15 cellular contexts compared by ENCODE assay signal in genomic region chr16:5036228-5037156, GRCh38. TPM values are rescaled to one million over a fixed set of nuclear protein-coding genes. Genes with fewer than 3 reads are reported as not detected.
DNase-seq lines count a peak whose midpoint lies in the region; ATAC-seq and TF ChIP-seq lines count a peak whose summit lies in the region.
"Had no signal": no experiment of that assay in that cellular context is flagged by ENCODE, and none has a peak within 500 bp of the region (broad histone marks: within the 10 kb centered on the region; RNA-seq: fewer than 3 reads in every experiment).

No MANE protein-coding gene starts in this region.

- no peaks in the 10 kb centered on the region for H3K36me3 ChIP-seq in body of pancreas (replicated peaks in 1 of 2; ENCODE audit: insufficient read depth in 1 of 2, low read depth in 2 of 2)
- H3K36me3 ChIP-seq in aorta (ENCODE audit: control insufficient read depth in 1 of 2, insufficient read depth in 2 of 2, low read length in 1 of 2) = no peaks in the 10 kb centered on the region
- H3K36me3 ChIP-seq: upper lobe of left lung had no signal

- no peak overlapping the region for H3K27ac Mint-ChIP-seq in activated naive CD4-positive, alpha-beta T cell treated with anti-CD3 and anti-CD28 coated beads, Interleukin-2, amount 50 U/mL, for 72 hours

- H3K4me1 ChIP-seq in body of pancreas (peaks cover 39% of the 10 kb centered on the region), aorta (ENCODE audit: control insufficient read depth in 1 of 2, insufficient read depth in 2 of 2, low read length in 2 of 2) (no peaks in the 10 kb centered on the region)

- ATAC-seq in Right ventricle myocardium superior (ENCODE audit: poor library complexity) (no peak), body of pancreas (no peak), aorta (ENCODE audit: low FRiP score) (no peak)
- no peak for ATAC-seq in activated naive CD4-positive, alpha-beta T cell treated with anti-CD3 and anti-CD28 coated beads, Interleukin-2, amount 50 U/mL, for 72 hours
- ATAC-seq: esophagus mucosa had no signal

- TF ChIP-seq POLR2A in body of pancreas (IDR thresholded peaks at IDR 0.05) = no peak

- 50 to 52% methylated on average over 12 of the region's 12 CpGs for WGBS in body of pancreas, 2 donors
- 30 to 33% methylated on average over 12 of the region's 12 CpGs for WGBS in aorta, 2 donors

- no peaks in the 10 kb centered on the region for H3K36me3 Mint-ChIP-seq in activated naive CD4-positive, alpha-beta T cell treated with anti-CD3 and anti-CD28 coated beads, Interleukin-2, amount 50 U/mL, for 72 hours

- DNase-seq in Right ventricle myocardium superior = peak; percentile 14
- DNase-seq in cardiac septum (ENCODE audit: low spot score) = no peak
- DNase-seq in body of pancreas = peak in 2 of 4 donors; percentile 10 to 24
- DNase-seq in aorta = peak; percentile 21 to 23
- DNase-seq in activated naive CD4-positive, alpha-beta T cell treated with anti-CD3 and anti-CD28 coated beads, Interleukin-2, amount 50 U/mL, for 72 hours (ENCODE audit: low spot score in 2 of 2) = no peak
- no peak for DNase-seq in NCI-H187 treated with DMSO at 0.1 percent for 48 hours (lab: John Stamatoyannopoulos, UW)
- no peak for DNase-seq in dermis blood vessel endothelial cell
- DNase-seq: NCI-H1436 treated with DMSO at 0.1 percent for 48 hours, upper lobe of left lung had no signal

- no peaks in the 10 kb centered on the region for H3K9me3 Mint-ChIP-seq in activated naive CD4-positive, alpha-beta T cell treated with anti-CD3 and anti-CD28 coated beads, Interleukin-2, amount 50 U/mL, for 72 hours

- intact Hi-C loops in Right ventricle myocardium superior (cut with DNase I) (no loop called here), cardiac septum (cut with DNase I) (no loop called here), body of pancreas (cut with DNase I) (no loop called here), aorta (cut with DNase I) (no loop called here)

- peak overlapping the region in 3 of 4 donors; percentile 77 to 84 (median 80) for H3K27ac ChIP-seq in body of pancreas
- peak overlapping the region; percentile 56 for H3K27ac ChIP-seq in layer of hippocampus (ENCODE audit: low read depth, low read length)
- H3K27ac ChIP-seq in aorta (ENCODE audit: low read depth in 1 of 2, low read length in 2 of 2) = no peak overlapping the region
- H3K27ac ChIP-seq: SK-N-MC, upper lobe of left lung had no signal

- H3K9me3 ChIP-seq in body of pancreas (no peaks in the 10 kb centered on the region), aorta (ENCODE audit: control insufficient read depth, low read length) (no peaks in the 10 kb centered on the region)
- H3K9me3 ChIP-seq: upper lobe of left lung had no signal

- H3K27me3 ChIP-seq in body of pancreas (no peaks in the 10 kb centered on the region), layer of hippocampus (ENCODE audit: control insufficient read depth, insufficient read depth, low read length) (no peaks in the 10 kb centered on the region), aorta (ENCODE audit: control insufficient read depth in 1 of 2, insufficient read depth in 2 of 2, low read length in 1 of 2) (no peaks in the 10 kb centered on the region)
- H3K27me3 ChIP-seq: upper lobe of left lung had no signal

- H3K4me3 ChIP-seq in body of pancreas (no peak overlapping the region), aorta (ENCODE audit: low read length in 2 of 2) (no peak overlapping the region)
- H3K4me3 ChIP-seq: SK-N-MC, upper lobe of left lung had no signal

- no peak for TF ChIP-seq CTCF in body of pancreas (IDR thresholded peaks at IDR 0.05)

RNA-seq across cellular contexts. Expression of gene NAGPA, which starts 2.8 kb away (rescaled TPM):
- 7.1 TPM for total RNA-seq in Right ventricle myocardium superior
- total RNA-seq in cardiac septum = 5.5 TPM
- total RNA-seq in body of pancreas = 10 to 100 TPM in 1 of 2 donors, 1 to 10 TPM in 1; 7.9 to 24.6 TPM
- total RNA-seq in aorta = 10 to 100 TPM in 1 of 2 donors, 1 to 10 TPM in 1; 5.4 to 10.9 TPM
- polyA plus RNA-seq in aorta = 1 to 10 TPM; 4.0 to 9.7 TPM
- total RNA-seq in activated naive CD4-positive, alpha-beta T cell treated with anti-CD3 and anti-CD28 coated beads, Interleukin-2, amount 50 U/mL, for 72 hours = 10 to 100 TPM in 1 of 2 donors, 1 to 10 TPM in 1; 7.1 to 11.2 TPM
- total RNA-seq in dermis blood vessel endothelial cell = 34.8 and 35.9 TPM in 2 replicates

RNA-seq across cellular contexts. Expression of gene C16orf89, which starts 29.3 kb away (rescaled TPM):
- 6.1 TPM for total RNA-seq in Right ventricle myocardium superior
- 8.9 TPM for total RNA-seq in cardiac septum
- 10 to 100 TPM in 1 of 2 donors, 1 to 10 TPM in 1; 2.6 to 17.1 TPM for total RNA-seq in body of pancreas
- total RNA-seq in aorta = 10 to 100 TPM; 13.3 to 31.6 TPM
- 1 to 10 TPM; 1.9 to 4.0 TPM for polyA plus RNA-seq in aorta
- total RNA-seq in activated naive CD4-positive, alpha-beta T cell treated with anti-CD3 and anti-CD28 coated beads, Interleukin-2, amount 50 U/mL, for 72 hours = not detected
- total RNA-seq in dermis blood vessel endothelial cell = not detected in 2 replicates
- total RNA-seq: activated CD8-positive, alpha-beta memory T cell treated with anti-CD3 and anti-CD28 coated beads for 36 hours; mononuclear cell; pulmonary artery endothelial cell had no signal

RNA-seq across cellular contexts. Expression of gene ALG1, which starts 35.2 kb away (rescaled TPM):
- 8.5 TPM for total RNA-seq in Right ventricle myocardium superior
- total RNA-seq in cardiac septum = 8.0 TPM
- total RNA-seq in body of pancreas = 10 to 100 TPM; 20.2 to 26.0 TPM
- total RNA-seq in aorta = 10 to 100 TPM in 1 of 2 donors, 1 to 10 TPM in 1; 9.5 to 15.6 TPM
- polyA plus RNA-seq in aorta = 1 to 10 TPM; 1.9 to 9.5 TPM
- 10 to 100 TPM; 11.0 to 20.8 TPM for total RNA-seq in activated naive CD4-positive, alpha-beta T cell treated with anti-CD3 and anti-CD28 coated beads, Interleukin-2, amount 50 U/mL, for 72 hours
- 30.4 and 36.4 TPM in 2 replicates for total RNA-seq in dermis blood vessel endothelial cell

Comparison
In these comparisons a context has a peak if more than half of its experiments do, and no peak if none do; other contexts are left out.
1. DNase-seq: peak in Right ventricle myocardium superior (single experiment) and aorta (2 of 2); none in cardiac septum (single experiment), activated naive CD4-positive, alpha-beta T cell treated with anti-CD3 and anti-CD28 coated beads, Interleukin-2, amount 50 U/mL, for 72 hours (0 of 2), NCI-H187 treated with DMSO at 0.1 percent for 48 hours (single experiment) and dermis blood vessel endothelial cell (single experiment).
2. H3K27ac ChIP-seq: peak in body of pancreas (3 of 4) and layer of hippocampus (single experiment); none in aorta (0 of 2).